Comparison of ENCODE assay signal across 7 cellular contexts in the genomic region with DNA sequence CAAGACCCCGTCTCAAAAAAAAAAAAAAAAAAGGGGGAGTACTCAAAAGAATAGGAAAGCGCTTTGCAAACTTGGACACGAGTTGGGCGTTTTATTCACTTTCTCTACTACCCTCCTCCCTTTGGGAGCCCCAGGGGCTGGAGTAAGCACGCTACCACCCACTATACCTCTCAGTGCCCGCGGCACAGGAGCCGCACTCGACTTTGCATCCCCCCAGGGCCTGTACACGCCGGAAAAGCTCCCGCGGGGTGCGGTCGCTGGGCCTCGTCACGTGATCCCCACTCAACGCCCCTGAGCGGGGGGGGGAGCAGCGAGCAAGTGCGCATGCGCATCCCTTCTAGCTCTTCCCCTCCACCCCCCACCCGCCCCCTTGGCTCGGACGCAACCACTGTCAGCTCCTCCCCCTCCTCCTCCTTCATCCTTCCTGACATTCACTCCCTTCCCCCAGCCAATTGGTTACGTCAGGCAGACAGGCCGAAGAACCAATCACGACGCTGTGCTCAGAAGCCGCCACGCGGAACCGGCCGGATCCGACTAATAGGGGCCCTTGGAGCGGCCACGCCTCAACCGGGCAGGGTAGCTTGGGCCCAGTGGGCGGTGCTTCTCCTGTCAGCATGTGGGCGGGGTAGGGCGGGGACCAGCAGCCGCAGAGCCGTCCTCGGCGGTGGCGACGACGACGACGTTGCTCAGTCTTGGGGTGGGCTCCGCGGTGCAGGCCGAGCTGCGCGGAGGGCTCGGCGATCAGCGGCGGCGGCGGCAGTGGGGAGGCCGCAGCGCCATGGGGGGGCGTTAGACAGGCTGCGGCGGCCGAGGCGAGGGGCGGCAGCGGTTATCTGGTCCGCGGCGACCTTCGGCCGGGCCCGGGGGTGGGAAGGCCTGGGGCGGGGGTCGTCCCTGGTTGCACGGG.
A peak's percentile ranks its signal among the peaks of the same experiment; 100 is the strongest.
DNase-seq lines count a peak whose midpoint lies in the region; ATAC-seq and TF ChIP-seq lines count a peak whose summit lies in the region.

A gene with protein sequence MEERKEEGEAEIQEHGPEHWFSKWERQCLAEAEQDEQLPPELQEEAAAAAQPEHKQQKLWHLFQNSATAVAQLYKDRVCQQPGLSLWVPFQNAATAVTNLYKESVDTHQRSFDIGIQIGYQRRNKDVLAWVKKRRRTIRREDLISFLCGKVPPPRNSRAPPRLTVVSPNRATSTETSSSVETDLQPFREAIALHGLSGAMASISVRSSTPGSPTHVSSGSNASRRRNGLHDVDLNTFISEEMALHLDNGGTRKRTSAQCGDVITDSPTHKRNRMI (plus strand): TSS at position 685 of the 907 bp plus-strand sequence. CDS start 401 bp downstream, outside the sequence.

- H3K4me3 ChIP-seq in astrocyte of the spinal cord (ENCODE audit: low read depth, low read length) = peak within 1 kb of the TSS; percentile 94
- peak within 1 kb of the TSS; percentile 93 for H3K4me3 ChIP-seq in retinal pigment epithelial cell (ENCODE audit: low read length)

- TF ChIP-seq CTCF in astrocyte of the spinal cord (IDR thresholded peaks at IDR 0.05; ENCODE audit: low read depth, low read length) (no peak), retinal pigment epithelial cell (conservative IDR thresholded peaks at IDR 0.05; ENCODE audit: low read depth, low read length) (no peak)

- peak; percentile 99 for DNase-seq in NCI-H2081 (lab: John Stamatoyannopoulos, UW)
- DNase-seq in T1000 (lab: John Stamatoyannopoulos, UW) = peak; percentile 99
- peak; percentile 100 for DNase-seq in astrocyte of the spinal cord (ENCODE audit: low read depth, low spot score)
- DNase-seq in hippocampal formation (lab: John Stamatoyannopoulos, UW) = peak; percentile 99
- DNase-seq in retinal pigment epithelial cell (ENCODE audit: low read depth) = peak; percentile 99

- ATAC-seq in GM18508 (IDR thresholded peaks at IDR 0.05; ENCODE audit: insufficient read depth, unreplicated experiment) (peak; percentile 66), HG03025 (IDR thresholded peaks at IDR 0.05; ENCODE audit: low FRiP score, unreplicated experiment) (peak; percentile 84)

- in situ Hi-C loops in astrocyte of the spinal cord (cut with HindIII; ENCODE audit: low sequenced_read_pairs) = no loop called here

Comparison
In these comparisons a context has a peak if more than half of its experiments do, and no peak if none do; other contexts are left out.
1. Peak in every context shown above with its lines: DNase-seq, ATAC-seq and H3K4me3 ChIP-seq.